In the genomic region with DNA sequence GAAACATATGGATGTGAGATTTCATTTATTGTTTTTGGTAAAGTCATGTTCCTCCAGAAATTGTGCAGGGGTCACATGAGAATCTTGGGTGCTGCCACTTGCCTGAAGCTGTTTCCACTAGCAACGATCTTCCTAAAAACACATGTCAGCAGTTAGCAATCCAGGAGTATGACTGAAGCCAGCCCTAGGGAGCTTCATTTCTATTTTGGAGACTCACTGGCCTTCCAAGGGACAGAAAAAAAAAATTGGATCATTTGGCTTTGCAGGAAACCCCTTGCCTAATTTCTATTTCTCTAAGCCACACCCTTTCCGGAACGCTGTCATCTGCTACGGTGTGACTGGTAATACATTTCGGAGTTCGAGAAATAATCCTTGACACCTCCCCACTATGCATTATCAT, we compare ENCODE assay signal across 23 cellular contexts.
A peak's percentile ranks its signal among the peaks of the same experiment; 100 is the strongest.
DNase-seq lines count a peak whose midpoint lies in the region; ATAC-seq and TF ChIP-seq lines count a peak whose summit lies in the region.
"Had no signal": no experiment of that assay in that cellular context is flagged by ENCODE, and none has a peak within 500 bp of the region (broad histone marks: within the 10 kb centered on the region; RNA-seq: fewer than 3 reads in every experiment).

No MANE protein-coding gene starts in this region.

- DNase-seq in SJCRH30 (no peak), fibroblast of mammary gland (ENCODE audit: low read depth) (peak; percentile 54), mesenchymal stem cell (no peak), thoracic aorta (ENCODE audit: low spot score) (peak; percentile 27), DMS79 (lab: John Stamatoyannopoulos, UW) (no peak), left lung (no peak)
- DNase-seq: activated CD4-positive, alpha-beta T cell treated with anti-CD3 and anti-CD28 coated beads for 36 hours; activated gamma-delta T cell treated with Interleukin-2 at 50 U/mL for 16 hours; DMS153; effector memory CD8-positive, alpha-beta T cell; esophagus squamous epithelium; GDM1; head of caudate nucleus; KG1; left colon; naive thymus-derived CD8-positive, alpha-beta T cell; NCI-H1436 treated with DMSO at 0.1 percent for 48 hours; NCI-H510A treated with DMSO at 0.1 percent for 48 hours; PC-9; retina; trophoblast cell had no signal

- H4K91ac ChIP-seq in mesenchymal stem cell (ENCODE audit: low read length), result no peak overlapping the region

- H3K36me3 ChIP-seq in SJCRH30 (no peaks in the 10 kb centered on the region), mesenchymal stem cell (ENCODE audit: control insufficient read depth in 1 of 2, insufficient read depth in 2 of 2, low read depth in 1 of 2, low read length in 2 of 2) (peaks cover 0 to 13% of the 10 kb centered on the region in 2 experiments), thoracic aorta (no peaks in the 10 kb centered on the region), left lung (no peaks in the 10 kb centered on the region)
- H3K36me3 ChIP-seq: esophagus squamous epithelium had no signal

- 95% methylated on average over 6 of the region's 6 CpGs for whole genome bisulfite sequencing in mesenchymal stem cell

- no peak overlapping the region for H3K23ac ChIP-seq in mesenchymal stem cell (ENCODE audit: low read length in 2 of 2)

- H2AK5ac ChIP-seq in mesenchymal stem cell (ENCODE audit: low read length, severe bottlenecking), result no peak overlapping the region

- no peak overlapping the region for H3K4me2 ChIP-seq in mesenchymal stem cell (ENCODE audit: low read length, poor library complexity, severe bottlenecking)
- H3K4me2 ChIP-seq: GM23338, PC-9 had no signal

- no peak overlapping the region for H3K18ac ChIP-seq in mesenchymal stem cell (ENCODE audit: low read depth in 1 of 2, low read length in 2 of 2)

- no peak overlapping the region for H4K8ac ChIP-seq in mesenchymal stem cell (ENCODE audit: low read length)

- H3K9ac ChIP-seq in mesenchymal stem cell (ENCODE audit: low read length), result peak overlapping the region; percentile 83

- no peak overlapping the region for H2BK5ac ChIP-seq in mesenchymal stem cell (ENCODE audit: low read depth, low read length, poor library complexity, severe bottlenecking)

- H2BK15ac ChIP-seq in mesenchymal stem cell (ENCODE audit: low read depth, poor library complexity, severe bottlenecking), result no peak overlapping the region

- H3K14ac ChIP-seq in mesenchymal stem cell (ENCODE audit: low read length in 2 of 2), result no peak overlapping the region

- H2BK120ac ChIP-seq in mesenchymal stem cell (ENCODE audit: low read depth, low read length), result no peak overlapping the region

- H2AFZ ChIP-seq in mesenchymal stem cell (ENCODE audit: low read depth, low read length), result no peak overlapping the region
- H2AFZ ChIP-seq: GM23338, PC-9 had no signal

- H3K4me3 ChIP-seq in SJCRH30, result no peak overlapping the region
- no peak overlapping the region for H3K4me3 ChIP-seq in fibroblast of mammary gland (ENCODE audit: control insufficient read depth, low read depth, low read length)
- peak overlapping the region in 1 of 2 experiments; percentile 35 for H3K4me3 ChIP-seq in mesenchymal stem cell (ENCODE audit: insufficient read depth in 1 of 2, low read depth in 1 of 2, low read length in 2 of 2)
- no peak overlapping the region for H3K4me3 ChIP-seq in thoracic aorta
- H3K4me3 ChIP-seq in left lung, result no peak overlapping the region
- H3K4me3 ChIP-seq: esophagus squamous epithelium, GM23338, PC-9 had no signal

- peak overlapping the region; percentile 67 for H3K27ac ChIP-seq in SJCRH30
- no peak overlapping the region for H3K27ac ChIP-seq in mesenchymal stem cell (ENCODE audit: low read length, poor library complexity, severe bottlenecking)
- H3K27ac ChIP-seq in thoracic aorta, result no peak overlapping the region
- no peak overlapping the region for H3K27ac ChIP-seq in left lung
- H3K27ac ChIP-seq: esophagus squamous epithelium, PC-9 had no signal

- intact Hi-C loops in left lung (cut with DNase I), result no loop called here

- TF ChIP-seq CTCF in fibroblast of mammary gland (conservative IDR thresholded peaks at IDR 0.05; ENCODE audit: control insufficient read depth, insufficient read depth, low read depth, low read length) (no peak), thoracic aorta (IDR thresholded peaks at IDR 0.05) (no peak), left lung (IDR thresholded peaks at IDR 0.05) (no peak)

- H3K4ac ChIP-seq in mesenchymal stem cell (ENCODE audit: low read depth in 1 of 2, low read length in 2 of 2), result no peak overlapping the region

- H3K9me3 ChIP-seq in SJCRH30 (replicated peaks), result no peaks in the 10 kb centered on the region
- H3K9me3 ChIP-seq in mesenchymal stem cell (ENCODE audit: control insufficient read depth, low read length), result no peaks in the 10 kb centered on the region
- no peaks in the 10 kb centered on the region for H3K9me3 ChIP-seq in thoracic aorta
- H3K9me3 ChIP-seq in left lung, result no peaks in the 10 kb centered on the region
- H3K9me3 ChIP-seq: esophagus squamous epithelium had no signal

- H2BK12ac ChIP-seq in mesenchymal stem cell (ENCODE audit: low read length in 2 of 2), result no peak overlapping the region

- H3K27me3 ChIP-seq in SJCRH30 (no peaks in the 10 kb centered on the region), mesenchymal stem cell (ENCODE audit: control insufficient read depth in 1 of 2, insufficient read depth in 1 of 2, low read length in 2 of 2) (no peaks in the 10 kb centered on the region), thoracic aorta (replicated peaks; ENCODE audit: insufficient read depth) (no peaks in the 10 kb centered on the region), left lung (no peaks in the 10 kb centered on the region)
- H3K27me3 ChIP-seq: esophagus squamous epithelium had no signal

- H3K4me1 ChIP-seq in SJCRH30 (peaks cover 55% of the 10 kb centered on the region), mesenchymal stem cell (ENCODE audit: control insufficient read depth, insufficient read depth, low read depth, low read length) (peaks cover 3% of the 10 kb centered on the region), thoracic aorta (ENCODE audit: control insufficient read depth in 1 of 2, low read depth in 2 of 2) (no peaks in the 10 kb centered on the region), left lung (no peaks in the 10 kb centered on the region)
- H3K4me1 ChIP-seq: esophagus squamous epithelium had no signal

- ATAC-seq in thoracic aorta (ENCODE audit: insufficient number of reproducible peaks, low FRiP score, low read depth) (no peak), left lung (no peak), HG03108 (IDR thresholded peaks at IDR 0.05; ENCODE audit: unreplicated experiment) (no peak)
- ATAC-seq: activated CD4-positive, alpha-beta T cell treated with anti-CD3 and anti-CD28 coated beads for 36 hours; effector memory CD8-positive, alpha-beta T cell; GM23338; left colon; naive thymus-derived CD8-positive, alpha-beta T cell had no signal

- H3K79me1 ChIP-seq in mesenchymal stem cell (replicated peaks; ENCODE audit: low read length, poor library complexity, severe bottlenecking), result peaks cover 32% of the 10 kb centered on the region

Comparison
In these comparisons a context has a peak if more than half of its experiments do, and no peak if none do; other contexts are left out.
1. DNase-seq: peak in fibroblast of mammary gland (single experiment) and thoracic aorta (single experiment); none in SJCRH30 (0 of 2), mesenchymal stem cell (single experiment), DMS79 (single experiment) and left lung (0 of 2).